11 cellular contexts compared by ENCODE assay signal in the genomic region with DNA sequence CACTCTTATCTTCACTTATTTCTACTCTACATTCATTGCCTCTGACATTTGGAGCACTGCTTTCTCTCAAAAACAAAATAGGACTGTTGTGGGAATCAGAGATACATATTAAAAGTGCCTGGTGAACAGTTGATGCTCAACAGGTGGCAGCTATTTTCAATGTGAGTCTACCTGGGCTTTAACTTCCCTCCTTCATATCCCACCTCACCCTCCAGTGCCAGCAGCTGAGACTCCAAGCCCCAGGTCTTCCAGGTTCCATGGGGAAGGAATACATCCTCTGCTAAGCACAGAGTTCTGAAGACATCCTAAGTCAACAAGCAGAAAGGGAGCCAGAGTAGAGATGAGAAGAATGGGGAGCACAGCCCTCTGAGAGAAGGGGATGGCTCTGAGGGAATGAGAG.
"Had no signal": no experiment of that assay in that cellular context is flagged by ENCODE, and none has a peak within 500 bp of the region (broad histone marks: within the 10 kb centered on the region; RNA-seq: fewer than 3 reads in every experiment).

No MANE protein-coding gene starts in this region.

- H3K36me3 Mint-ChIP-seq: naive B cell had no signal

- H3K27ac ChIP-seq: foreskin keratinocyte, neutrophil, sigmoid colon, skin epidermis had no signal

- H3K27me3 ChIP-seq: hepatocyte, sigmoid colon had no signal

- H3K9me3 ChIP-seq: neutrophil, sigmoid colon had no signal

- ATAC-seq: foreskin keratinocyte had no signal

- H3K4me2 ChIP-seq: hepatocyte had no signal

- H3K4me1 ChIP-seq: foreskin keratinocyte, sigmoid colon had no signal

- H2AFZ ChIP-seq: hepatocyte had no signal

- H3K36me3 ChIP-seq: neutrophil, sigmoid colon had no signal

- DNase-seq: foreskin keratinocyte; head of caudate nucleus; mesendoderm; naive B cell; sigmoid colon; stimulated activated CD4-positive, alpha-beta T cell treated with anti-CD3 and anti-CD28 coated beads, Interleukin-12 subunit alpha, Interleukin-12 subunit beta, amount 100 ng/mL, for 4 hours; stimulated activated naive CD4-positive, alpha-beta T cell treated with Interleukin-2 at 50 U/mL for 16 hours had no signal

- FAIRE-seq: endothelial cell of umbilical vein had no signal

- H3K9me3 Mint-ChIP-seq: naive B cell had no signal

- H3K4me3 ChIP-seq: hepatocyte, sigmoid colon, skin epidermis had no signal
